22 cellular contexts compared by ENCODE assay signal in genomic region chr20:40673442-40673841, GRCh38. TPM values are rescaled to one million over a fixed set of nuclear protein-coding genes. Genes with fewer than 3 reads are reported as not detected.
DNase-seq lines count a peak whose midpoint lies in the region; FAIRE-seq and TF ChIP-seq lines count a peak whose summit lies in the region.
"Had no signal": no experiment of that assay in that cellular context is flagged by ENCODE, and none has a peak within 500 bp of the region (broad histone marks: within the 10 kb centered on the region; RNA-seq: fewer than 3 reads in every experiment).

No MANE protein-coding gene starts in this region.

- H3K27me3 ChIP-seq in small intestine (ENCODE audit: control insufficient read depth in 2 of 2, insufficient read depth in 2 of 2, low read length in 2 of 2) (no peaks in the 10 kb centered on the region), smooth muscle cell (ENCODE audit: low read depth) (peaks cover 23% of the 10 kb centered on the region)

- no peak for TF ChIP-seq CTCF in smooth muscle cell (IDR thresholded peaks at IDR 0.05; ENCODE audit: borderline replicate concordance, insufficient read depth, poor library complexity, severe bottlenecking)

- no peaks in the 10 kb centered on the region for H3K4me1 ChIP-seq in small intestine (ENCODE audit: control insufficient read depth in 2 of 2, insufficient read depth in 1 of 2, low read depth in 1 of 2, low read length in 1 of 2)
- no peaks in the 10 kb centered on the region for H3K4me1 ChIP-seq in smooth muscle cell (ENCODE audit: low read depth)

- DNase-seq in NCI-H1105 treated with DMSO at 0.1 percent for 48 hours (lab: John Stamatoyannopoulos, UW) (peak; percentile 9), NCI-H1105 (lab: John Stamatoyannopoulos, UW) (no peak), NCI-H510A treated with DMSO at 0.1 percent for 48 hours (lab: John Stamatoyannopoulos, UW) (peak; percentile 76), islet precursor cell (peak; percentile 71), small intestine (peak; percentile 39), NCI-H774 (lab: John Stamatoyannopoulos, UW) (no peak), medulla oblongata (ENCODE audit: extremely low spot score) (no peak), smooth muscle cell (lab: John Stamatoyannopoulos, UW; ENCODE audit: unreplicated experiment) (no peak)
- DNase-seq: activated CD4-positive, alpha-beta T cell treated with anti-CD3 and anti-CD28 coated beads, Interleukin-2, amount 50 U/mL, for 48 hours; activated CD8-positive, alpha-beta memory T cell treated with anti-CD3 and anti-CD28 coated beads, Interleukin-2, amount 50 U/mL, for 48 hours; aorta; CD4-positive, CD25-positive, alpha-beta regulatory T cell; dermis blood vessel endothelial cell; NCI-H1436 treated with DMSO at 0.1 percent for 48 hours; NCI-H2171 treated with DMSO at 0.1 percent for 48 hours; NCI-H69; occipital lobe; stimulated activated CD4-positive, alpha-beta T cell treated with anti-CD3 and anti-CD28 coated beads, Interleukin-4, amount 100 ng/mL, for 1 hour; stimulated activated naive B cell treated with anti-CD40 and anti-IgM and Interleukin-4, amounts not matched to agents 10 μg/mL and 1 μg/mL and 100 μg/mL, for 72 hours had no signal

- no peak overlapping the region for H3K27ac ChIP-seq in small intestine (ENCODE audit: low read depth in 1 of 2, low read length in 1 of 2)
- H3K27ac ChIP-seq in smooth muscle cell (ENCODE audit: low read depth), result no peak overlapping the region
- H3K27ac ChIP-seq: 22Rv1, thoracic aorta had no signal

- no peak overlapping the region for H3K4me3 ChIP-seq in small intestine (ENCODE audit: low read depth in 1 of 2, low read length in 2 of 2)
- no peak overlapping the region for H3K4me3 ChIP-seq in smooth muscle cell
- H3K4me3 ChIP-seq: thoracic aorta had no signal

- no peaks in the 10 kb centered on the region for H3K79me2 ChIP-seq in smooth muscle cell (ENCODE audit: low read depth)

- H3K9me3 ChIP-seq in small intestine (ENCODE audit: control insufficient read depth, low read depth), result no peaks in the 10 kb centered on the region
- no peaks in the 10 kb centered on the region for H3K9me3 ChIP-seq in smooth muscle cell (replicated peaks; ENCODE audit: low read depth)
- H3K9me3 ChIP-seq: thoracic aorta had no signal

- H3K36me3 ChIP-seq in small intestine (ENCODE audit: control insufficient read depth in 2 of 2, insufficient read depth in 2 of 2, low read length in 2 of 2) (no peaks in the 10 kb centered on the region), smooth muscle cell (ENCODE audit: low read depth) (no peaks in the 10 kb centered on the region)
- H3K36me3 ChIP-seq: thoracic aorta had no signal

- H4K20me1 ChIP-seq in smooth muscle cell (ENCODE audit: low read depth), result no peaks in the 10 kb centered on the region

- H3K9ac ChIP-seq in smooth muscle cell (ENCODE audit: low read depth), result no peak overlapping the region

- no peak for FAIRE-seq in small intestine (lab: Jason Lieb, UNC)

- no peak overlapping the region for H3K4me2 ChIP-seq in smooth muscle cell

- H3F3A ChIP-seq in smooth muscle cell (ENCODE audit: low read depth), result no peaks in the 10 kb centered on the region

- no peak overlapping the region for H2AFZ ChIP-seq in smooth muscle cell (ENCODE audit: low read depth)

RNA-seq across cellular contexts. Expression of gene MAFB, which starts 15.6 kb away (rescaled TPM):
- 10 to 100 TPM in 1 of 3 donors, 1 to 10 TPM in 2; 1.1 to 10.7 (median 5.9) TPM for polyA plus RNA-seq in small intestine
- total RNA-seq in smooth muscle cell, result 15.7 and 16.3 TPM in 2 replicates
- 14.4 and 24.0 TPM in 2 replicates for polyA plus RNA-seq in smooth muscle cell
- total RNA-seq: activated T-helper 17 cell treated with anti-CD3 and anti-CD28 coated beads, Interleukin-2, amount 50 U/mL, for 72 hours; CD4-positive, CD25-positive, alpha-beta regulatory T cell had no signal

Comparison
In these comparisons a context has a peak if more than half of its experiments do, and no peak if none do; other contexts are left out.
1. DNase-seq: peak in NCI-H1105 treated with DMSO at 0.1 percent for 48 hours (single experiment), NCI-H510A treated with DMSO at 0.1 percent for 48 hours (single experiment), islet precursor cell (single experiment) and small intestine (single experiment); none in NCI-H1105 (single experiment), NCI-H774 (single experiment), medulla oblongata (single experiment) and smooth muscle cell (single experiment).